ENCODE assay signal across 8 cellular contexts in genomic region chr6:153511896-153512496, GRCh38.
DNase-seq lines count a peak whose midpoint lies in the region; ATAC-seq, FAIRE-seq and TF ChIP-seq lines count a peak whose summit lies in the region.

No MANE protein-coding gene starts in this region.

- H3K4me1 ChIP-seq in OCI-LY1 (ENCODE audit: insufficient read depth, low read length, severe bottlenecking) = no peaks in the 10 kb centered on the region

- H3K27ac ChIP-seq in OCI-LY1 (ENCODE audit: low read depth, low read length, poor library complexity, severe bottlenecking) = no peak overlapping the region

- H3F3A ChIP-seq in OCI-LY1 (ENCODE audit: insufficient read depth, low read length) = no peaks in the 10 kb centered on the region

- FAIRE-seq in GM19239 (lab: Jason Lieb, UNC) = peak; percentile 73

- H3K27ac Mint-ChIP-seq in Calu3 (ENCODE audit: unreplicated experiment) (no peak overlapping the region), mesothelial cell of epicardium (no peak overlapping the region)

- H3K4me3 ChIP-seq in OCI-LY1 (ENCODE audit: low read depth, low read length, poor library complexity, severe bottlenecking) = no peak overlapping the region

- no peaks in the 10 kb centered on the region for H4K20me1 ChIP-seq in OCI-LY1 (ENCODE audit: insufficient read depth, low read length)

- H3K36me3 Mint-ChIP-seq in Calu3 (ENCODE audit: insufficient read depth, unreplicated experiment) = no peaks in the 10 kb centered on the region
- no peaks in the 10 kb centered on the region for H3K36me3 Mint-ChIP-seq in mesothelial cell of epicardium

- no peaks in the 10 kb centered on the region for H3K9me2 ChIP-seq in OCI-LY1 (ENCODE audit: low read depth, low read length)

- H3K9me3 Mint-ChIP-seq in Calu3 (ENCODE audit: low read depth, unreplicated experiment) (no peaks in the 10 kb centered on the region), mesothelial cell of epicardium (peaks cover 16% of the 10 kb centered on the region)

- no peaks in the 10 kb centered on the region for H3K36me3 ChIP-seq in OCI-LY1 (ENCODE audit: insufficient read depth, low read length)

- H3K9me3 ChIP-seq in OCI-LY1 (ENCODE audit: low read length) = no peaks in the 10 kb centered on the region

- H2AFZ ChIP-seq in OCI-LY1 (ENCODE audit: low read length) = no peak overlapping the region

- no peak overlapping the region for H3K9ac ChIP-seq in OCI-LY1 (ENCODE audit: low read length)

- no peaks in the 10 kb centered on the region for H3K79me2 ChIP-seq in OCI-LY1 (ENCODE audit: insufficient read depth, low read length)

- H3K4me3 Mint-ChIP-seq in Calu3 (ENCODE audit: low read depth, unreplicated experiment) (no peak overlapping the region), mesothelial cell of epicardium (no peak overlapping the region)

- no peaks in the 10 kb centered on the region for H3K27me3 Mint-ChIP-seq in Calu3 (ENCODE audit: unreplicated experiment)
- no peaks in the 10 kb centered on the region for H3K27me3 Mint-ChIP-seq in mesothelial cell of epicardium (ENCODE audit: low read depth)

- peak; percentile 84 for ATAC-seq in HG03139 (IDR thresholded peaks at IDR 0.05; ENCODE audit: unreplicated experiment)

- intact Hi-C loops in Calu3 (cut with micrococcal nuclease; ENCODE audit: unreplicated experiment) = loop anchor here (2.0 to 10.0 kb wide), 2 partner anchors 281 to 477 kb away; no protein-coding TSS in a partner anchor

- no TSS peak for BruUV-seq in Calu3 (replicated peaks; lab: Mats Ljungman, UMichigan)

- DNase-seq in Calu3 = peak; percentile 30
- peak; percentile 2 for DNase-seq in GM19239 (ENCODE audit: insufficient read length, low spot score)
- peak; percentile 55 for DNase-seq in dermis blood vessel endothelial cell
- no peak for DNase-seq in mesothelial cell of epicardium (ENCODE audit: low spot score in 2 of 2, unreplicated experiment in 2 of 2)
- DNase-seq in stimulated activated naive CD4-positive, alpha-beta T cell treated with Interleukin-2 at 50 U/mL for 16 hours (lab: John Stamatoyannopoulos, UW) = no peak
- no peak for DNase-seq in stimulated activated CD4-positive, alpha-beta T cell treated with anti-CD3 and anti-CD28 coated beads, Interleukin-2, amount 100 ng/mL, for 48 hours

- CTCF ChIA-PET in Calu3 (lab: Charles Lee) = no interaction called here

- H3K27me3 ChIP-seq in OCI-LY1 (ENCODE audit: insufficient read depth, low read length) = no peaks in the 10 kb centered on the region

- H3K4me2 ChIP-seq in OCI-LY1 (ENCODE audit: low read length) = no peak overlapping the region

- H3K4me1 Mint-ChIP-seq in Calu3 (ENCODE audit: low read depth, unreplicated experiment) (no peaks in the 10 kb centered on the region), mesothelial cell of epicardium (no peaks in the 10 kb centered on the region)

- TF ChIP-seq CTCF in Calu3 (IDR thresholded peaks at IDR 0.05; ENCODE audit: unreplicated experiment) (peak; percentile 42), OCI-LY1 (IDR thresholded peaks at IDR 0.05; ENCODE audit: low read length) (peak; percentile 63), mesothelial cell of epicardium (IDR thresholded peaks at IDR 0.05; ENCODE audit: unreplicated experiment) (peak; percentile 84)

Comparison
In these comparisons a context has a peak if more than half of its experiments do, and no peak if none do; other contexts are left out.
1. DNase-seq: peak in Calu3 (single experiment), GM19239 (single experiment) and dermis blood vessel endothelial cell (single experiment); none in mesothelial cell of epicardium (0 of 2), stimulated activated naive CD4-positive, alpha-beta T cell treated with Interleukin-2 at 50 U/mL for 16 hours (single experiment) and stimulated activated CD4-positive, alpha-beta T cell treated with anti-CD3 and anti-CD28 coated beads, Interleukin-2, amount 100 ng/mL, for 48 hours (0 of 2).
2. Peak in every context shown above with its lines, with median percentiles within 50 percentile points of each other: CTCF ChIP-seq.